8 cellular contexts compared by ENCODE assay signal in genomic region chr22:41800348-41801146, GRCh38. TPM values are rescaled to one million over a fixed set of nuclear protein-coding genes. Genes with fewer than 3 reads are reported as not detected.
A peak's percentile ranks its signal among the peaks of the same experiment; 100 is the strongest.
DNase-seq lines count a peak whose midpoint lies in the region; ATAC-seq and TF ChIP-seq lines count a peak whose summit lies in the region.

Gene CCDC134, plus strand, starts transcription at chr22:41800679. Its CDS starts 8,212 bp downstream, at chr22:41808891.

- DNase-seq in DMS 273 (lab: John Stamatoyannopoulos, UW; ENCODE audit: unreplicated experiment) = peak; percentile 93
- peak; percentile 90 for DNase-seq in activated T-cell treated with anti-CD3 and anti-CD28 coated beads, Interleukin-2, amount 50 U/mL, for 1 hour
- no peak for DNase-seq in epithelial cell of proximal tubule (ENCODE audit: low read depth)
- DNase-seq in stimulated activated CD8-positive, alpha-beta memory T cell treated with anti-CD3 and anti-CD28 coated beads, Interleukin-4, amount 100 ng/mL, for 48 hours = peak; percentile 93

- H3K9ac ChIP-seq in mucosa of stomach (ENCODE audit: low read length) = peak within 1 kb of the TSS; percentile 91

- peaks cover 14 to 34% (median 27%) of the 10 kb centered on the region in 3 donors for H3K4me1 Mint-ChIP-seq in IgD-negative memory B cell

- H3K27ac Mint-ChIP-seq in IgD-negative memory B cell = peak within 1 kb of the TSS; percentile 91 to 99 (median 93)

- TF ChIP-seq CTCF in epithelial cell of proximal tubule (conservative IDR thresholded peaks at IDR 0.05; ENCODE audit: low read depth, low read length) = no peak

- ATAC-seq in GM21515 (IDR thresholded peaks at IDR 0.05; ENCODE audit: unreplicated experiment) = peak; percentile 76

- no peaks in the 10 kb centered on the region for H3K27me3 Mint-ChIP-seq in IgD-negative memory B cell

- H3K36me3 ChIP-seq in mucosa of stomach (ENCODE audit: control insufficient read depth, insufficient read depth, low read length) = no peaks in the 10 kb centered on the region

- no peaks in the 10 kb centered on the region for H3K27me3 ChIP-seq in mucosa of stomach (ENCODE audit: control insufficient read depth, insufficient read depth, low read length)

- H3K4me3 ChIP-seq in epithelial cell of proximal tubule (ENCODE audit: low read depth, low read length) (peak within 1 kb of the TSS; percentile 89), mucosa of stomach (ENCODE audit: low read length) (peak within 1 kb of the TSS; percentile 89)

- H3K36me3 Mint-ChIP-seq in IgD-negative memory B cell = peaks cover 2% of the 10 kb centered on the region

- peak within 1 kb of the TSS; percentile 95 to 98 (median 96) for H3K4me3 Mint-ChIP-seq in IgD-negative memory B cell

- H3K4me1 ChIP-seq in mucosa of stomach (ENCODE audit: control insufficient read depth, insufficient read depth, low read length) = peaks cover 22% of the 10 kb centered on the region

- H3K9me3 Mint-ChIP-seq in IgD-negative memory B cell = no peaks in the 10 kb centered on the region

- no peaks in the 10 kb centered on the region for H3K9me3 ChIP-seq in mucosa of stomach (ENCODE audit: control insufficient read depth, low read length)

TF ChIP-seq in PFSK-1, 5 proteins besides CTCF, POLR2A, EP300 and RAD21:
- peak; percentile 90; the same call in 1 of the 2 replicates for TF ChIP-seq TAF1 (IDR thresholded peaks at IDR 0.05; ENCODE audit: borderline replicate concordance, insufficient read depth, low read length)
- TF ChIP-seq FOXP2 (optimal IDR thresholded peaks at IDR 0.05; ENCODE audit: borderline replicate concordance, extremely low read depth, extremely low read length, insufficient read depth) = peak; percentile 81
- peak; percentile 95 for TF ChIP-seq POLR2AphosphoS5 (IDR thresholded peaks at IDR 0.05; ENCODE audit: low read depth, low read length)
- TF ChIP-seq SIN3A (IDR thresholded peaks at IDR 0.05; ENCODE audit: borderline replicate concordance, insufficient read depth, low read length) = no peak
- 0 out of 4 replicates have a peak, but pooled peaks of 1 of the 2 experiments have one; percentile 3 for TF ChIP-seq REST (IDR thresholded peaks at IDR 0.05; ENCODE audit: insufficient read depth in 1 of 2, low read depth in 2 of 2, low read length in 2 of 2)

RNA-seq across cellular contexts. Expression of gene CCDC134, which starts in this region (rescaled TPM):
- 6.1 TPM for polyA plus RNA-seq in IgD-negative memory B cell
- 3.1 TPM for polyA plus RNA-seq in PFSK-1 (2012; ENCODE audit: insufficient read length, low read depth)
- total RNA-seq in epithelial cell of proximal tubule = 17.8 and 21.7 TPM in 2 replicates
